1 cellular context compared by ENCODE assay signal in the genomic region with DNA sequence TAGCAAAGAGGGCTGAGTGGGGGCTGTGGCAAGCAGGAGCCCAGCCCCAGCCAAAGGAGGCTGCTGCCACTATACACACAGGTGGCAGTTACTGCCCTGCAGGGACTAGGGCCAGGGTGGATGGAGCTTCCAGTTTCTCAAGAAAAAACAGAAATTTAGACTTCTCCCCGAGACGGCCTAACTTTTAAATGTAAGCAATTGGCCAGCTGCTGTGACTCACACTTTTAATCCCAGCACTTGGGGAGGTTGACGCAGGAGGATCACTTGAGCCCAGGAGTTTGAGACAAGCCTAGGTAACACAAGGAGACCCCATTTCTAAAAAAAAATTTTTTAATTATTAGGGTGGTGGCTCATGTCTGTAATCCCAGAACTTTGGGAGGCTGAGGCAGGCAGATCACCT.
TF ChIP-seq lines count a peak whose summit lies in the region.

No MANE protein-coding gene starts in this region.

TF ChIP-seq in IMR-90, 13 proteins besides CTCF, POLR2A, EP300 and RAD21:
- TF ChIP-seq CEBPB (IDR thresholded peaks at IDR 0.05; ENCODE audit: low read depth, low read length) (no peak), FOS (IDR thresholded peaks at IDR 0.05; ENCODE audit: low read depth, low read length) (peak; percentile 45; the same call in 1 of the 2 replicates)
